Comparison of ENCODE assay signal across 9 cellular contexts in genomic region chr3:32934150-32934742, GRCh38. TPM values are rescaled to one million over a fixed set of nuclear protein-coding genes. Genes with fewer than 3 reads are reported as not detected.
DNase-seq lines count a peak whose midpoint lies in the region; ATAC-seq and TF ChIP-seq lines count a peak whose summit lies in the region.
"Had no signal": no experiment of that assay in that cellular context is flagged by ENCODE, and none has a peak within 500 bp of the region (broad histone marks: within the 10 kb centered on the region; RNA-seq: fewer than 3 reads in every experiment).

No MANE protein-coding gene starts in this region.

- H3K27me3 Mint-ChIP-seq in glutamatergic neuron (ENCODE audit: unreplicated experiment) (peaks cover 3% of the 10 kb centered on the region), type B pancreatic cell (no peaks in the 10 kb centered on the region)

- no peak overlapping the region for H3K4me3 Mint-ChIP-seq in glutamatergic neuron (ENCODE audit: unreplicated experiment)
- no peak overlapping the region for H3K4me3 Mint-ChIP-seq in type B pancreatic cell
- H3K4me3 Mint-ChIP-seq: activated naive CD8-positive, alpha-beta T cell treated with anti-CD3 and anti-CD28 coated beads, Interleukin-2, amount 10 ng/mL, durations not matched to agents 7 days and 5 days had no signal

- POLR2A ChIA-PET in RWPE1 (lab: Yijun Ruan, JAX; ENCODE audit: low non-redundant PET) = no interaction called here

- H3K9me3 Mint-ChIP-seq in glutamatergic neuron (ENCODE audit: unreplicated experiment) (no peaks in the 10 kb centered on the region), type B pancreatic cell (no peaks in the 10 kb centered on the region)
- H3K9me3 Mint-ChIP-seq: activated naive CD8-positive, alpha-beta T cell treated with anti-CD3 and anti-CD28 coated beads, Interleukin-2, amount 10 ng/mL, durations not matched to agents 7 days and 5 days had no signal

- no peak overlapping the region for H3K27ac Mint-ChIP-seq in glutamatergic neuron (ENCODE audit: unreplicated experiment)
- H3K27ac Mint-ChIP-seq in type B pancreatic cell = no peak overlapping the region
- H3K27ac Mint-ChIP-seq: activated naive CD8-positive, alpha-beta T cell treated with anti-CD3 and anti-CD28 coated beads, Interleukin-2, amount 10 ng/mL, durations not matched to agents 7 days and 5 days had no signal

- no peak for ATAC-seq in HG02970 (IDR thresholded peaks at IDR 0.05; ENCODE audit: low FRiP score, unreplicated experiment)

- TF ChIP-seq CTCF in RWPE1 (conservative IDR thresholded peaks at IDR 0.05; ENCODE audit: low read depth) = peak; percentile 81
- TF ChIP-seq CTCF in glutamatergic neuron (IDR thresholded peaks at IDR 0.05; ENCODE audit: partially characterized antibody, unreplicated experiment) = peak; percentile 64
- peak; percentile 89 for TF ChIP-seq CTCF in type B pancreatic cell (conservative IDR thresholded peaks at IDR 0.05)

- CTCF ChIA-PET in RWPE1 (lab: Yijun Ruan, JAX) = interaction anchor here (0.6 to 0.7 kb wide), 4 partner anchors 17 to 157 kb away, joined by 3 to 8 read pairs (median 4); no protein-coding TSS in a partner anchor

- peak; percentile 25 for DNase-seq in stimulated activated CD4-positive, alpha-beta T cell treated with anti-CD3 and anti-CD28 coated beads, Interleukin-4, amount 100 ng/mL, for 24 hours
- DNase-seq in stimulated activated CD4-positive, alpha-beta T cell treated with anti-CD3 and anti-CD28 coated beads, Interleukin-4, amount 100 ng/mL, for 1 hour = no peak
- no peak for DNase-seq in RWPE1 (ENCODE audit: low spot score)
- DNase-seq in glutamatergic neuron = no peak
- DNase-seq in type B pancreatic cell (ENCODE audit: extremely low spot score, unreplicated experiment) = no peak
- DNase-seq in NCI-H1105 (lab: John Stamatoyannopoulos, UW) = no peak
- DNase-seq in NCI-H524 treated with DMSO at 0.1 percent for 48 hours (lab: John Stamatoyannopoulos, UW) = no peak
- DNase-seq: activated naive CD8-positive, alpha-beta T cell treated with anti-CD3 and anti-CD28 coated beads, Interleukin-2, amount 10 ng/mL, durations not matched to agents 7 days and 5 days had no signal

- H3K36me3 Mint-ChIP-seq in glutamatergic neuron (ENCODE audit: unreplicated experiment) (peaks cover 7% of the 10 kb centered on the region), type B pancreatic cell (no peaks in the 10 kb centered on the region)
- H3K36me3 Mint-ChIP-seq: activated naive CD8-positive, alpha-beta T cell treated with anti-CD3 and anti-CD28 coated beads, Interleukin-2, amount 10 ng/mL, durations not matched to agents 7 days and 5 days had no signal

- H3K27ac ChIP-seq in RWPE1 = no peak overlapping the region

- no peaks in the 10 kb centered on the region for H3K4me1 Mint-ChIP-seq in glutamatergic neuron (ENCODE audit: low read depth, unreplicated experiment)
- peaks cover 4% of the 10 kb centered on the region for H3K4me1 Mint-ChIP-seq in type B pancreatic cell (ENCODE audit: unreplicated experiment)
- H3K4me1 Mint-ChIP-seq: activated naive CD8-positive, alpha-beta T cell treated with anti-CD3 and anti-CD28 coated beads, Interleukin-2, amount 10 ng/mL, durations not matched to agents 7 days and 5 days had no signal

RNA-seq across cellular contexts. Expression of gene CCR4, which starts 17.2 kb away (rescaled TPM):
- total RNA-seq in glutamatergic neuron (ENCODE audit: unreplicated experiment) (not detected), type B pancreatic cell (ENCODE audit: low replicate concordance) (not detected in 2 replicates)
